14 cellular contexts compared by ENCODE assay signal in genomic region chr19:5957132-5957531, GRCh38. TPM values are rescaled to one million over a fixed set of nuclear protein-coding genes. Genes with fewer than 3 reads are reported as not detected.
A peak's percentile ranks its signal among the peaks of the same experiment; 100 is the strongest.
DNase-seq lines count a peak whose midpoint lies in the region; ATAC-seq and TF ChIP-seq lines count a peak whose summit lies in the region.
"Had no signal": no experiment of that assay in that cellular context is flagged by ENCODE, and none has a peak within 500 bp of the region (broad histone marks: within the 10 kb centered on the region; RNA-seq: fewer than 3 reads in every experiment).

No MANE protein-coding gene starts in this region.

- no peak for TF ChIP-seq POLR2A in body of pancreas (IDR thresholded peaks at IDR 0.05)
- no peak for TF ChIP-seq POLR2A in upper lobe of left lung (IDR thresholded peaks at IDR 0.05)

- ATAC-seq in body of pancreas (no peak), GM21825 (IDR thresholded peaks at IDR 0.05; ENCODE audit: unreplicated experiment) (no peak), upper lobe of left lung (ENCODE audit: low FRiP score in 2 of 2) (no peak)
- ATAC-seq: heart left ventricle, SK-N-SH treated with all-trans-retinoic acid at 6 μM for 48 hours, upper lobe of right lung had no signal

- peak overlapping the region in 3 of 4 donors; percentile 15 to 22 (median 17) for H3K27ac ChIP-seq in body of pancreas
- no peak overlapping the region for H3K27ac ChIP-seq in osteoblast (ENCODE audit: low read depth, low read length)
- peak overlapping the region in 1 of 4 donors; percentile 8 for H3K27ac ChIP-seq in upper lobe of left lung
- H3K27ac ChIP-seq: ovary, upper lobe of right lung had no signal

- H2AFZ ChIP-seq in osteoblast (ENCODE audit: low read length): no peak overlapping the region

- H3K9me3 Mint-ChIP-seq in T-helper 2 cell treated with Interferon-gamma antibody and Interleukin-4, amounts not matched to agents 5 μg/mL and 100 μg/mL, for 36 hours: no peaks in the 10 kb centered on the region

- H3K4me1 Mint-ChIP-seq in T-helper 2 cell treated with Interferon-gamma antibody and Interleukin-4, amounts not matched to agents 5 μg/mL and 100 μg/mL, for 36 hours (ENCODE audit: low read depth): peaks cover 63% of the 10 kb centered on the region

- H3K27me3 Mint-ChIP-seq in T-helper 2 cell treated with Interferon-gamma antibody and Interleukin-4, amounts not matched to agents 5 μg/mL and 100 μg/mL, for 36 hours (ENCODE audit: low read depth): no peaks in the 10 kb centered on the region

- H3K4me3 ChIP-seq in body of pancreas: no peak overlapping the region
- H3K4me3 ChIP-seq in osteoblast (ENCODE audit: insufficient read depth, low read length): no peak overlapping the region
- H3K4me3 ChIP-seq in upper lobe of left lung: no peak overlapping the region
- H3K4me3 ChIP-seq: heart left ventricle, ovary, upper lobe of right lung had no signal

- H3K4me2 ChIP-seq in osteoblast (ENCODE audit: insufficient read depth, low read length): no peak overlapping the region

- H3K36me3 Mint-ChIP-seq in T-helper 2 cell treated with Interferon-gamma antibody and Interleukin-4, amounts not matched to agents 5 μg/mL and 100 μg/mL, for 36 hours (ENCODE audit: low read depth): peaks cover 12% of the 10 kb centered on the region

- H3K27ac Mint-ChIP-seq in T-helper 2 cell treated with Interferon-gamma antibody and Interleukin-4, amounts not matched to agents 5 μg/mL and 100 μg/mL, for 36 hours: peak overlapping the region; percentile 36

- H3K79me2 ChIP-seq in osteoblast (ENCODE audit: insufficient read depth, low read length): peaks cover 82% of the 10 kb centered on the region

- TF ChIP-seq CTCF in body of pancreas (IDR thresholded peaks at IDR 0.05) (no peak), osteoblast (IDR thresholded peaks at IDR 0.05; ENCODE audit: extremely low read depth, low read depth, low read length) (no peak), upper lobe of left lung (IDR thresholded peaks at IDR 0.05) (no peak)

- H3K36me3 ChIP-seq in body of pancreas (replicated peaks in 1 of 2; ENCODE audit: insufficient read depth in 1 of 2, low read depth in 2 of 2): no peaks in the 10 kb centered on the region
- H3K36me3 ChIP-seq in osteoblast (ENCODE audit: insufficient read depth, low read length): peaks cover 5% of the 10 kb centered on the region
- H3K36me3 ChIP-seq in upper lobe of left lung: no peaks in the 10 kb centered on the region
- H3K36me3 ChIP-seq: ovary had no signal

- peaks cover 73% of the 10 kb centered on the region for H4K20me1 ChIP-seq in osteoblast (ENCODE audit: insufficient read depth, low read length)

- H3K9me3 ChIP-seq in body of pancreas: no peaks in the 10 kb centered on the region
- H3K9me3 ChIP-seq in osteoblast (ENCODE audit: low read depth, low read length): no peaks in the 10 kb centered on the region
- no peaks in the 10 kb centered on the region for H3K9me3 ChIP-seq in upper lobe of left lung
- H3K9me3 ChIP-seq: heart left ventricle, ovary, upper lobe of right lung had no signal

- WGBS in body of pancreas, 2 donors: 48 to 55% methylated on average over 10 of the region's 10 CpGs
- WGBS in upper lobe of left lung, 2 donors: 76 to 88% methylated on average over 10 of the region's 10 CpGs

- no peak for TF ChIP-seq EP300 in upper lobe of left lung (IDR thresholded peaks at IDR 0.05)

- intact Hi-C loops in body of pancreas (cut with DNase I): no loop called here

- DNase-seq in T-helper 2 cell treated with Interferon-gamma antibody and Interleukin-4, amounts not matched to agents 5 μg/mL and 100 μg/mL, for 36 hours (ENCODE audit: low spot score): no peak
- DNase-seq in T-helper 2 cell: no peak
- peak; percentile 61 for DNase-seq in NCI-H1417 treated with DMSO at 0.1 percent for 48 hours (lab: John Stamatoyannopoulos, UW)
- DNase-seq in body of pancreas: no peak
- DNase-seq in osteoblast (ENCODE audit: insufficient read length, low spot score, missing footprints): peak; percentile 82
- no peak for DNase-seq in upper lobe of left lung
- no peak for DNase-seq in hepatic stellate cell (ENCODE audit: low spot score)
- DNase-seq: activated CD4-positive, CD25-positive, alpha-beta regulatory T cell treated with anti-CD3 and anti-CD28 coated beads, Interleukin-2, amount 50 U/mL, for 72 hours; NCI-H1436 treated with DMSO at 0.1 percent for 48 hours; ovary; upper lobe of right lung had no signal

- H3K4me3 Mint-ChIP-seq in T-helper 2 cell treated with Interferon-gamma antibody and Interleukin-4, amounts not matched to agents 5 μg/mL and 100 μg/mL, for 36 hours: no peak overlapping the region

- H3K27me3 ChIP-seq in body of pancreas (no peaks in the 10 kb centered on the region), osteoblast (ENCODE audit: insufficient read depth, low read length) (no peaks in the 10 kb centered on the region), upper lobe of left lung (no peaks in the 10 kb centered on the region)
- H3K27me3 ChIP-seq: heart left ventricle, ovary, upper lobe of right lung had no signal

- H3K4me1 ChIP-seq in body of pancreas (peaks cover 97% of the 10 kb centered on the region), osteoblast (ENCODE audit: insufficient read depth, low read length) (peaks cover 41% of the 10 kb centered on the region), upper lobe of left lung (peaks cover 72 to 85% (median 74%) of the 10 kb centered on the region in 4 donors)

RNA-seq across cellular contexts. Expression of gene RANBP3, which starts 20.8 kb away (rescaled TPM):
- total RNA-seq in body of pancreas: 10 to 100 TPM; 62.0 to 90.0 TPM
- 40.5 and 42.1 TPM in 2 replicates for total RNA-seq in osteoblast
- 100 to 1,000 TPM in 1 of 6 donors, 10 to 100 TPM in 5; 64.4 to 116 (median 68.5) TPM for total RNA-seq in upper lobe of left lung

RNA-seq across cellular contexts. Expression of gene CAPS, which starts 43.1 kb away (rescaled TPM):
- total RNA-seq in body of pancreas (10 to 100 TPM; 18.7 to 38.6 TPM), osteoblast (10.6 and 18.1 TPM in 2 replicates), upper lobe of left lung (100 to 1,000 TPM in 4 of 6 donors, 10 to 100 TPM in 2; 20.6 to 414 (median 115) TPM)

RNA-seq across cellular contexts. Expression of gene VMAC, which starts 52.5 kb away (rescaled TPM):
- total RNA-seq in body of pancreas: 10 to 100 TPM; 12.5 to 15.3 TPM
- 12.3 and 12.7 TPM in 2 replicates for total RNA-seq in osteoblast
- total RNA-seq in upper lobe of left lung: 10 to 100 TPM in 3 of 6 donors, 1 to 10 TPM in 3; 4.1 to 38.8 (median 9.3) TPM

RNA-seq across cellular contexts. Expression of gene NDUFA11, which starts 53.5 kb away (rescaled TPM):
- total RNA-seq in body of pancreas (10 to 100 TPM; 31.6 to 79.1 TPM), osteoblast (235 and 265 TPM in 2 replicates), upper lobe of left lung (100 to 1,000 TPM in 4 of 6 donors, 10 to 100 TPM in 2; 87.3 to 238 (median 157) TPM)

Comparison
In these comparisons a context has a peak if more than half of its experiments do, and no peak if none do; other contexts are left out.
1. DNase-seq: peak in NCI-H1417 treated with DMSO at 0.1 percent for 48 hours (single experiment) and osteoblast (single experiment); none in T-helper 2 cell treated with Interferon-gamma antibody and Interleukin-4, amounts not matched to agents 5 μg/mL and 100 μg/mL, for 36 hours (single experiment), T-helper 2 cell (0 of 5), body of pancreas (0 of 4), upper lobe of left lung (0 of 2) and hepatic stellate cell (single experiment).